8 cellular contexts compared by ENCODE assay signal in genomic region chr6:134177753-134178229, GRCh38.
DNase-seq lines count a peak whose midpoint lies in the region; ATAC-seq and TF ChIP-seq lines count a peak whose summit lies in the region.

No MANE protein-coding gene starts in this region.

- peaks cover 42% of the 10 kb centered on the region for H3K4me1 Mint-ChIP-seq in T-helper 2 cell treated with Interferon-gamma antibody and Interleukin-4, amounts not matched to agents 5 μg/mL and 100 μg/mL, for 36 hours (ENCODE audit: low read depth)
- H3K4me1 Mint-ChIP-seq in WTC11: peaks cover 54% of the 10 kb centered on the region

- TF ChIP-seq CTCF in WTC11 (IDR thresholded peaks at IDR 0.05) (no peak), spleen (IDR thresholded peaks at IDR 0.05 in 8 of 11, conservative IDR thresholded peaks at IDR 0.05 in 3 of 11) (no peak)

- peaks cover 0 to 10% (median 6%) of the 10 kb centered on the region in 6 donors for H3K36me3 ChIP-seq in spleen

- H3K27ac ChIP-seq in spleen: peak overlapping the region; percentile 47 to 97 (median 83)

- intact Hi-C loops in spleen (cut with DNase I; ENCODE audit: low total_unique reads): loop anchor here (10.0 kb wide), 1 partner anchor 67 kb away; no protein-coding TSS in a partner anchor

- CTCF ChIA-PET in WTC11 (lab: Charles Lee): interaction anchor here (0.7 to 2.7 kb wide), 14 partner anchors 17 to 692 kb away, joined by 3 to 10 read pairs (median 4); partner anchors contain the start of gene SGK1

- ATAC-seq in WTC11 (no peak), GM19035 (IDR thresholded peaks at IDR 0.05; ENCODE audit: unreplicated experiment) (no peak), GM18519 (IDR thresholded peaks at IDR 0.05; ENCODE audit: low FRiP score, unreplicated experiment) (no peak)

- peaks cover 0 to 13% (median 0%) of the 10 kb centered on the region in 7 donors for H3K27me3 ChIP-seq in spleen (replicated peaks in 1 of 7)

- no peak for TF ChIP-seq POLR2A in spleen (IDR thresholded peaks at IDR 0.05)

- H3K4me3 ChIP-seq in spleen: peak overlapping the region; percentile 19 to 81 (median 39)

- H3K27me3 Mint-ChIP-seq in T-helper 2 cell treated with Interferon-gamma antibody and Interleukin-4, amounts not matched to agents 5 μg/mL and 100 μg/mL, for 36 hours (ENCODE audit: low read depth): peaks cover 7% of the 10 kb centered on the region
- peaks cover 21% of the 10 kb centered on the region for H3K27me3 Mint-ChIP-seq in WTC11 (ENCODE audit: low read depth)

- H3K36me3 Mint-ChIP-seq in T-helper 2 cell treated with Interferon-gamma antibody and Interleukin-4, amounts not matched to agents 5 μg/mL and 100 μg/mL, for 36 hours (ENCODE audit: low read depth): peaks cover 11% of the 10 kb centered on the region
- H3K36me3 Mint-ChIP-seq in WTC11: peaks cover 10% of the 10 kb centered on the region

- no peaks in the 10 kb centered on the region for H3K9me3 ChIP-seq in spleen

- POLR2A ChIA-PET in WTC11 (lab: Charles Lee): no interaction called here

- H3K4me3 Mint-ChIP-seq in T-helper 2 cell treated with Interferon-gamma antibody and Interleukin-4, amounts not matched to agents 5 μg/mL and 100 μg/mL, for 36 hours: peak overlapping the region; percentile 95
- peak overlapping the region; percentile 85 for H3K4me3 Mint-ChIP-seq in WTC11

- no peaks in the 10 kb centered on the region for H3K9me3 Mint-ChIP-seq in T-helper 2 cell treated with Interferon-gamma antibody and Interleukin-4, amounts not matched to agents 5 μg/mL and 100 μg/mL, for 36 hours
- H3K9me3 Mint-ChIP-seq in WTC11: peaks cover 3% of the 10 kb centered on the region; the same call in 1 of the 2 replicates

- H3K4me1 ChIP-seq in spleen: peaks cover 19 to 59% (median 50%) of the 10 kb centered on the region in 6 donors

- WGBS in spleen, 5 donors: 22 to 26% (median 25%) methylated on average over 12 of the region's 12 CpGs

- no peak for DNase-seq in T-helper 2 cell treated with Interferon-gamma antibody and Interleukin-4, amounts not matched to agents 5 μg/mL and 100 μg/mL, for 36 hours (ENCODE audit: low spot score)
- DNase-seq in T-helper 2 cell: no peak
- no peak for DNase-seq in WTC11 (ENCODE audit: low spot score)
- peak; percentile 90 for DNase-seq in foreskin melanocyte
- no peak for DNase-seq in spleen
- no peak for DNase-seq in NCI-H345 (lab: John Stamatoyannopoulos, UW)

- peak overlapping the region; percentile 87 for H3K27ac Mint-ChIP-seq in T-helper 2 cell treated with Interferon-gamma antibody and Interleukin-4, amounts not matched to agents 5 μg/mL and 100 μg/mL, for 36 hours
- peak overlapping the region; percentile 60; the same call in 1 of the 2 replicates for H3K27ac Mint-ChIP-seq in WTC11

TF ChIP-seq in WTC11, 78 proteins besides CTCF, POLR2A, EP300 and RAD21:
- TF ChIP-seq JAZF1 (CRISPR knock-in tag; IDR thresholded peaks at IDR 0.05) (no peak), GABPB1 (CRISPR knock-in tag; IDR thresholded peaks at IDR 0.05) (0 out of 2 replicates have a peak, but pooled peaks have one; percentile 30), RELA (CRISPR knock-in tag; IDR thresholded peaks at IDR 0.05; ENCODE audit: borderline replicate concordance) (no peak), SP1 (CRISPR knock-in tag; conservative IDR thresholded peaks at IDR 0.05) (no peak)
